In genomic region chr16:81485824-81486554, GRCh38 we compare ENCODE assay signal across 9 cellular contexts. TPM values are rescaled to one million over a fixed set of nuclear protein-coding genes. Genes with fewer than 3 reads are reported as not detected.
DNase-seq lines count a peak whose midpoint lies in the region; ATAC-seq and TF ChIP-seq lines count a peak whose summit lies in the region.
"Had no signal": no experiment of that assay in that cellular context is flagged by ENCODE, and none has a peak within 500 bp of the region (broad histone marks: within the 10 kb centered on the region; RNA-seq: fewer than 3 reads in every experiment).

No MANE protein-coding gene starts in this region.

- peak overlapping the region; percentile 6; the same call in 1 of the 2 replicates for H3K27ac Mint-ChIP-seq in GM23338
- H3K27ac Mint-ChIP-seq: activated CD4-positive, alpha-beta memory T cell treated with anti-CD3 and anti-CD28 coated beads for 36 hours had no signal

- H3K4me3 ChIP-seq in GM23338 (no peak overlapping the region), brain microvascular endothelial cell (ENCODE audit: low read depth, low read length) (no peak overlapping the region), upper lobe of left lung (no peak overlapping the region)

- no peak overlapping the region for H3K27ac ChIP-seq in GM23338 (ENCODE audit: low read depth)
- H3K27ac ChIP-seq in brain microvascular endothelial cell, result peak overlapping the region; percentile 89
- H3K27ac ChIP-seq in upper lobe of left lung, result peak overlapping the region in 3 of 4 donors; percentile 43 to 81 (median 43)

- H3K9me3 ChIP-seq in upper lobe of left lung, result no peaks in the 10 kb centered on the region

- H3K27me3 Mint-ChIP-seq in GM23338 (ENCODE audit: insufficient read depth, low read depth, poor library complexity), result peaks cover 4% of the 10 kb centered on the region
- H3K27me3 Mint-ChIP-seq: activated CD4-positive, alpha-beta memory T cell treated with anti-CD3 and anti-CD28 coated beads for 36 hours; naive thymus-derived CD4-positive, alpha-beta T cell had no signal

- no peak for TF ChIP-seq CTCF in GM23338 (conservative IDR thresholded peaks at IDR 0.05; ENCODE audit: low read depth in 2 of 2)
- no peak for TF ChIP-seq CTCF in brain microvascular endothelial cell (IDR thresholded peaks at IDR 0.05; ENCODE audit: low read depth, low read length, missing control alignments)
- TF ChIP-seq CTCF in upper lobe of left lung (IDR thresholded peaks at IDR 0.05), result no peak

- DNase-seq in GM23338 (ENCODE audit: low spot score) (no peak), brain microvascular endothelial cell (peak; percentile 76), kidney tubule cell (ENCODE audit: low spot score) (peak; percentile 46), upper lobe of left lung (no peak), SHP77 (lab: John Stamatoyannopoulos, UW) (no peak)
- no peak for DNase-seq in activated CD4-positive, CD25-positive, alpha-beta regulatory T cell (lab: John Stamatoyannopoulos, UW)
- DNase-seq: activated CD4-positive, alpha-beta memory T cell treated with anti-CD3 and anti-CD28 coated beads for 36 hours; naive thymus-derived CD4-positive, alpha-beta T cell had no signal

- H3K4me1 ChIP-seq in GM23338 (ENCODE audit: insufficient read depth) (peaks cover 16% of the 10 kb centered on the region), upper lobe of left lung (peaks cover 65 to 99% (median 89%) of the 10 kb centered on the region in 4 donors)

- peaks cover 7% of the 10 kb centered on the region for H3K36me3 Mint-ChIP-seq in GM23338 (ENCODE audit: low read depth)
- H3K36me3 Mint-ChIP-seq: activated CD4-positive, alpha-beta memory T cell treated with anti-CD3 and anti-CD28 coated beads for 36 hours had no signal

- H3K4me1 Mint-ChIP-seq in GM23338, result peaks cover 43% of the 10 kb centered on the region

- H3K79me2 ChIP-seq in GM23338 (replicated peaks; ENCODE audit: insufficient read depth), result peaks cover 100% of the 10 kb centered on the region

- no peaks in the 10 kb centered on the region for H3K9me3 Mint-ChIP-seq in GM23338
- H3K9me3 Mint-ChIP-seq: activated CD4-positive, alpha-beta memory T cell treated with anti-CD3 and anti-CD28 coated beads for 36 hours had no signal

- no peak overlapping the region for H2AFZ ChIP-seq in GM23338

- no peak for TF ChIP-seq POLR2A in upper lobe of left lung (IDR thresholded peaks at IDR 0.05)

- 87 to 90% methylated on average over 8 to 21 of the region's 21 CpGs for WGBS in upper lobe of left lung, 2 donors

- peaks cover 67% of the 10 kb centered on the region for H4K20me1 ChIP-seq in GM23338 (replicated peaks; ENCODE audit: insufficient read depth)

- in situ Hi-C loops in brain microvascular endothelial cell (cut with HindIII; ENCODE audit: low pct_ligation_motif_present, low sequenced_read_pairs), result loop anchor here (25.0 kb wide), 1 partner anchor 226 kb away; no protein-coding TSS in a partner anchor

- H3K4me2 ChIP-seq in GM23338, result no peak overlapping the region

- ATAC-seq in GM23338, result no peak
- peak in 1 of 2 donors; percentile 34 for ATAC-seq in upper lobe of left lung (ENCODE audit: low FRiP score in 2 of 2)
- ATAC-seq in HG02642 (IDR thresholded peaks at IDR 0.05; ENCODE audit: poor library complexity, unreplicated experiment), result no peak
- ATAC-seq: naive thymus-derived CD4-positive, alpha-beta T cell had no signal

- TF ChIP-seq EP300 in upper lobe of left lung (IDR thresholded peaks at IDR 0.05), result no peak

- H3F3A ChIP-seq in GM23338 (replicated peaks; ENCODE audit: low read depth), result no peaks in the 10 kb centered on the region

- H3K27me3 ChIP-seq in GM23338 (ENCODE audit: insufficient read depth) (no peaks in the 10 kb centered on the region), brain microvascular endothelial cell (replicated peaks) (no peaks in the 10 kb centered on the region), upper lobe of left lung (no peaks in the 10 kb centered on the region)

- H3K9me2 ChIP-seq in GM23338 (ENCODE audit: insufficient read depth), result no peaks in the 10 kb centered on the region

- H3K36me3 ChIP-seq in GM23338 (ENCODE audit: insufficient read depth), result no peaks in the 10 kb centered on the region
- no peaks in the 10 kb centered on the region for H3K36me3 ChIP-seq in brain microvascular endothelial cell (replicated peaks)
- H3K36me3 ChIP-seq in upper lobe of left lung, result no peaks in the 10 kb centered on the region

- H3K4me3 Mint-ChIP-seq in GM23338, result no peak overlapping the region
- H3K4me3 Mint-ChIP-seq: activated CD4-positive, alpha-beta memory T cell treated with anti-CD3 and anti-CD28 coated beads for 36 hours; naive thymus-derived CD4-positive, alpha-beta T cell had no signal

TF ChIP-seq in GM23338, 12 proteins besides CTCF, POLR2A, EP300 and RAD21 (continues in another document):
- TF ChIP-seq, protein P1, sequence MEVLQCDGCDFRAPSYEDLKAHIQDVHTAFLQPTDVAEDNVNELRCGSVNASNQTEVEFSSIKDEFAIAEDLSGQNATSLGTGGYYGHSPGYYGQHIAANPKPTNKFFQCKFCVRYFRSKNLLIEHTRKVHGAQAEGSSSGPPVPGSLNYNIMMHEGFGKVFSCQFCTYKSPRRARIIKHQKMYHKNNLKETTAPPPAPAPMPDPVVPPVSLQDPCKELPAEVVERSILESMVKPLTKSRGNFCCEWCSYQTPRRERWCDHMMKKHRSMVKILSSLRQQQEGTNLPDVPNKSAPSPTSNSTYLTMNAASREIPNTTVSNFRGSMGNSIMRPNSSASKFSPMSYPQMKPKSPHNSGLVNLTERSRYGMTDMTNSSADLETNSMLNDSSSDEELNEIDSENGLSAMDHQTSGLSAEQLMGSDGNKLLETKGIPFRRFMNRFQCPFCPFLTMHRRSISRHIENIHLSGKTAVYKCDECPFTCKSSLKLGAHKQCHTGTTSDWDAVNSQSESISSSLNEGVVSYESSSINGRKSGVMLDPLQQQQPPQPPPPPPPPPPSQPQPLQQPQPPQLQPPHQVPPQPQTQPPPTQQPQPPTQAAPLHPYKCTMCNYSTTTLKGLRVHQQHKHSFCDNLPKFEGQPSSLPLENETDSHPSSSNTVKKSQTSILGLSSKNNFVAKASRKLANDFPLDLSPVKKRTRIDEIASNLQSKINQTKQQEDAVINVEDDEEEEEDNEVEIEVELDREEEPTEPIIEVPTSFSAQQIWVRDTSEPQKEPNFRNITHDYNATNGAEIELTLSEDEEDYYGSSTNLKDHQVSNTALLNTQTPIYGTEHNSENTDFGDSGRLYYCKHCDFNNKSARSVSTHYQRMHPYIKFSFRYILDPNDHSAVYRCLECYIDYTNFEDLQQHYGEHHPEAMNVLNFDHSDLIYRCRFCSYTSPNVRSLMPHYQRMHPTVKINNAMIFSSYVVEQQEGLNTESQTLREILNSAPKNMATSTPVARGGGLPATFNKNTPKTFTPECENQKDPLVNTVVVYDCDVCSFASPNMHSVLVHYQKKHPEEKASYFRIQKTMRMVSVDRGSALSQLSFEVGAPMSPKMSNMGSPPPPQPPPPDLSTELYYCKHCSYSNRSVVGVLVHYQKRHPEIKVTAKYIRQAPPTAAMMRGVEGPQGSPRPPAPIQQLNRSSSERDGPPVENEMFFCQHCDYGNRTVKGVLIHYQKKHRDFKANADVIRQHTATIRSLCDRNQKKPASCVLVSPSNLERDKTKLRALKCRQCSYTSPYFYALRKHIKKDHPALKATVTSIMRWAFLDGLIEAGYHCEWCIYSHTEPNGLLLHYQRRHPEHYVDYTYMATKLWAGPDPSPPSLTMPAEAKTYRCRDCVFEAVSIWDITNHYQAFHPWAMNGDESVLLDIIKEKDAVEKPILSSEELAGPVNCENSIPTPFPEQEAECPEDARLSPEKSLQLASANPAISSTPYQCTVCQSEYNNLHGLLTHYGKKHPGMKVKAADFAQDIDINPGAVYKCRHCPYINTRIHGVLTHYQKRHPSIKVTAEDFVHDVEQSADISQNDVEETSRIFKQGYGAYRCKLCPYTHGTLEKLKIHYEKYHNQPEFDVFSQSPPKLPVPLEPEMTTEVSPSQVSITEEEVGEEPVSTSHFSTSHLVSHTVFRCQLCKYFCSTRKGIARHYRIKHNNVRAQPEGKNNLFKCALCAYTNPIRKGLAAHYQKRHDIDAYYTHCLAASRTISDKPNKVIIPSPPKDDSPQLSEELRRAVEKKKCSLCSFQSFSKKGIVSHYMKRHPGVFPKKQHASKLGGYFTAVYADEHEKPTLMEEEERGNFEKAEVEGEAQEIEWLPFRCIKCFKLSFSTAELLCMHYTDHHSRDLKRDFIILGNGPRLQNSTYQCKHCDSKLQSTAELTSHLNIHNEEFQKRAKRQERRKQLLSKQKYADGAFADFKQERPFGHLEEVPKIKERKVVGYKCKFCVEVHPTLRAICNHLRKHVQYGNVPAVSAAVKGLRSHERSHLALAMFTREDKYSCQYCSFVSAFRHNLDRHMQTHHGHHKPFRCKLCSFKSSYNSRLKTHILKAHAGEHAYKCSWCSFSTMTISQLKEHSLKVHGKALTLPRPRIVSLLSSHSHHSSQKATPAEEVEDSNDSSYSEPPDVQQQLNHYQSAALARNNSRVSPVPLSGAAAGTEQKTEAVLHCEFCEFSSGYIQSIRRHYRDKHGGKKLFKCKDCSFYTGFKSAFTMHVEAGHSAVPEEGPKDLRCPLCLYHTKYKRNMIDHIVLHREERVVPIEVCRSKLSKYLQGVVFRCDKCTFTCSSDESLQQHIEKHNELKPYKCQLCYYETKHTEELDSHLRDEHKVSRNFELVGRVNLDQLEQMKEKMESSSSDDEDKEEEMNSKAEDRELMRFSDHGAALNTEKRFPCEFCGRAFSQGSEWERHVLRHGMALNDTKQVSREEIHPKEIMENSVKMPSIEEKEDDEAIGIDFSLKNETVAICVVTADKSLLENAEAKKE (CRISPR knock-in tag; IDR thresholded peaks at IDR 0.05), result no peak
- TF ChIP-seq ZNF331 (CRISPR knock-in tag; IDR thresholded peaks at IDR 0.05; ENCODE audit: low read depth), result no peak

RNA-seq across cellular contexts. Expression of gene CMIP, which starts 41.4 kb away (rescaled TPM):
- total RNA-seq in GM23338 (2014; rRNA removed; shearing (Covaris generic)), result 49.8 and 62.3 TPM in 2 replicates
- 9.5 and 10.5 TPM in 2 replicates for polyA plus RNA-seq in GM23338 (2016; fragmentation: Nextera tagmentation; extraction: Ambion mirVana)
- 100 to 1,000 TPM in 1 of 6 donors, 10 to 100 TPM in 5; 48.3 to 109 (median 67.6) TPM for total RNA-seq in upper lobe of left lung

Comparison
In these comparisons a context has a peak if more than half of its experiments do, and no peak if none do; other contexts are left out.
1. DNase-seq: peak in brain microvascular endothelial cell (single experiment) and kidney tubule cell (single experiment); none in GM23338 (single experiment), upper lobe of left lung (0 of 2), activated CD4-positive, CD25-positive, alpha-beta regulatory T cell (0 of 4) and SHP77 (0 of 2).